In genomic region chr16:19583665-19584300, GRCh38 we compare ENCODE assay signal across 7 cellular contexts. TPM values are rescaled to one million over a fixed set of nuclear protein-coding genes. Genes with fewer than 3 reads are reported as not detected.
A peak's percentile ranks its signal among the peaks of the same experiment; 100 is the strongest.
DNase-seq lines count a peak whose midpoint lies in the region; ATAC-seq and TF ChIP-seq lines count a peak whose summit lies in the region.

No MANE protein-coding gene starts in this region.

- H2BK5ac ChIP-seq in IMR-90 (ENCODE audit: low read depth, low read length, poor library complexity, severe bottlenecking) = no peak overlapping the region

- no peak overlapping the region for H2AK9ac ChIP-seq in IMR-90 (replicated peaks; ENCODE audit: low read depth, low read length, poor library complexity)

- TF ChIP-seq CTCF in IMR-90 (conservative IDR thresholded peaks at IDR 0.05; ENCODE audit: low read depth, low read length) (peak; percentile 68), dorsolateral prefrontal cortex (IDR thresholded peaks at IDR 0.05 in 54 of 56, conservative IDR thresholded peaks at IDR 0.05 in 2 of 56; ENCODE audit: low read depth in 1 of 56, partially characterized antibody in 56 of 56) (peak; percentile 20 to 79 (median 66))

- WGBS in IMR-90 (ENCODE audit: extremely low coverage in 2 of 2, insufficient read length in 1 of 2), 2 experiments = no CpG with 5 or more reads among the region's 5 CpGs

- H4K91ac ChIP-seq in IMR-90 (ENCODE audit: insufficient read depth, low read depth, low read length) = no peak overlapping the region

- no peak overlapping the region for H3K4me2 ChIP-seq in IMR-90 (ENCODE audit: low read depth, low read length)

- H2BK20ac ChIP-seq in IMR-90 (ENCODE audit: low read depth, low read length) = no peak overlapping the region

- H2BK120ac ChIP-seq in IMR-90 (ENCODE audit: low read depth, low read length) = no peak overlapping the region

- H2BK15ac ChIP-seq in IMR-90 (ENCODE audit: low read depth, low read length) = no peak overlapping the region

- no peak overlapping the region for H2AFZ ChIP-seq in IMR-90 (replicated peaks; ENCODE audit: low read length, poor library complexity)

- intact Hi-C loops in IMR-90 (cut with micrococcal nuclease) (loop anchor here (2.0 to 10.0 kb wide), 2 partner anchors 25 to 801 kb away; no protein-coding TSS in a partner anchor), dorsolateral prefrontal cortex (cut with DNase I) (loop anchor here in 1 of 2 donors (2.0 kb wide), 1 partner anchor 15 kb away; no protein-coding TSS in a partner anchor)

- H3K56ac ChIP-seq in IMR-90 (ENCODE audit: extremely low read depth, insufficient read depth, low read length) = no peak overlapping the region

- no peak overlapping the region for H2AK5ac ChIP-seq in IMR-90 (ENCODE audit: low read depth, low read length)

- POLR2A ChIA-PET in IMR-90 (lab: Charles Lee; ENCODE audit: unreplicated experiment) = no interaction called here

- no peak overlapping the region for H3K23ac ChIP-seq in IMR-90 (ENCODE audit: low read depth, low read length)

- no peak overlapping the region for H3K14ac ChIP-seq in IMR-90 (replicated peaks; ENCODE audit: low read depth, low read length)

- no peak overlapping the region for H3K9ac ChIP-seq in IMR-90 (ENCODE audit: low read depth, low read length)

- H3K9me3 ChIP-seq in IMR-90 (ENCODE audit: control insufficient read depth, insufficient read depth, low read length) = no peaks in the 10 kb centered on the region

- H3K27ac ChIP-seq in IMR-90 (ENCODE audit: insufficient read depth, low read length) (no peak overlapping the region), dorsolateral prefrontal cortex (peak overlapping the region in 56 of 59 donors; percentile 1 to 100 (median 96))

- H4K20me1 ChIP-seq in IMR-90 (ENCODE audit: insufficient read depth, low read length) = no peaks in the 10 kb centered on the region

- in situ Hi-C loops in IMR-90 (cut with MboI; ENCODE audit: low sequenced_read_pairs) = no loop called here

- dilution Hi-C loops in IMR-90 (cut with HindIII; ENCODE audit: low sequenced_read_pairs, unreplicated experiment) = no loop called here

- peak; percentile 54 for TF ChIP-seq RAD21 in IMR-90 (IDR thresholded peaks at IDR 0.05; ENCODE audit: low read length)

- H3K4me3 ChIP-seq in IMR-90 (ENCODE audit: insufficient read depth, low read depth, low read length) (no peak overlapping the region), dorsolateral prefrontal cortex (no peak overlapping the region)

- no peak overlapping the region for H3K18ac ChIP-seq in IMR-90 (ENCODE audit: low read depth, low read length)

- DNase-seq in ELF-1 (ENCODE audit: low read depth, low spot score) (peak; percentile 39), IMR-90 (peak; percentile 55), SK-N-DZ (ENCODE audit: low spot score) (peak; percentile 56), dorsolateral prefrontal cortex (peak in 1 of 10 donors; percentile 31), myocyte (ENCODE audit: low read depth) (peak; percentile 63)
- DNase-seq in activated CD4-positive, CD25-positive, alpha-beta regulatory T cell treated with anti-CD3 and anti-CD28 coated beads, Interleukin-2, amount 50 U/mL, for 72 hours = no peak

- H3K36me3 ChIP-seq in IMR-90 (ENCODE audit: control insufficient read depth, insufficient read depth, low read length) = peaks cover 31% of the 10 kb centered on the region

- peaks cover 0 to 3% of the 10 kb centered on the region in 2 experiments; a peak in 1 of 4 replicates for H3K79me1 ChIP-seq in IMR-90 (ENCODE audit: low read depth in 1 of 2, low read length in 2 of 2)

- no peaks in the 10 kb centered on the region for H3K9me1 ChIP-seq in IMR-90 (ENCODE audit: insufficient read depth, low read length)

- no peak overlapping the region for H4K5ac ChIP-seq in IMR-90 (ENCODE audit: low read depth, low read length)

- CTCF ChIA-PET in IMR-90 (lab: Yijun Ruan, JAX) = interaction anchor here (0.6 to 1.6 kb wide), 16 partner anchors 10 to 1181 kb away, joined by 3 to 12 read pairs (median 4); no protein-coding TSS in a partner anchor

- H3K27me3 ChIP-seq in IMR-90 (ENCODE audit: control insufficient read depth, insufficient read depth, low read length) (no peaks in the 10 kb centered on the region), dorsolateral prefrontal cortex (no peaks in the 10 kb centered on the region)

- no peaks in the 10 kb centered on the region for H3K4me1 ChIP-seq in IMR-90 (ENCODE audit: control insufficient read depth, insufficient read depth, low read length)

- no peak for TF ChIP-seq POLR2A in IMR-90 (IDR thresholded peaks at IDR 0.05; ENCODE audit: low read depth, low read length)

- no peak overlapping the region for H3K4ac ChIP-seq in IMR-90 (ENCODE audit: low read depth, low read length)

- no peak overlapping the region for H4K8ac ChIP-seq in IMR-90 (ENCODE audit: low read depth in 2 of 2, low read length in 2 of 2)

- ATAC-seq in IMR-90 (ENCODE audit: low read depth) = peak; percentile 91
- no peak for ATAC-seq in HG02981 (IDR thresholded peaks at IDR 0.05; ENCODE audit: unreplicated experiment)

- BruUV-seq in IMR-90 (replicated peaks; lab: Mats Ljungman, UMichigan) = no TSS peak

TF ChIP-seq in IMR-90, 13 proteins besides CTCF, POLR2A, EP300 and RAD21:
- TF ChIP-seq CHD1 (IDR thresholded peaks at IDR 0.05; ENCODE audit: low read depth, low read length) (no peak), USF2 (IDR thresholded peaks at IDR 0.05; ENCODE audit: low read depth, low read length) (no peak), FOS (IDR thresholded peaks at IDR 0.05; ENCODE audit: low read depth, low read length) (no peak), NFE2L2 (IDR thresholded peaks at IDR 0.05; ENCODE audit: low read depth, low read length) (no peak), CEBPB (IDR thresholded peaks at IDR 0.05; ENCODE audit: low read depth, low read length) (no peak), RFX5 (IDR thresholded peaks at IDR 0.05; ENCODE audit: low read depth, low read length) (no peak), SMC3 (IDR thresholded peaks at IDR 0.05; ENCODE audit: low read depth, low read length) (peak; percentile 52; the same call in 1 of the 2 replicates)

RNA-seq across cellular contexts. Expression of gene VPS35L, which starts 28.3 kb away (rescaled TPM):
- total RNA-seq in IMR-90 (2012; rRNA removed) = 20.3 and 28.0 TPM in 2 replicates
- polyA plus RNA-seq in IMR-90 (2012; rRNA removed) = 37.1 and 40.1 TPM in 2 replicates
- polyA plus RNA-seq in IMR-90 (2012; cell fraction: cytosol; rRNA removed) = 18.9 and 20.9 TPM in 2 replicates
- polyA plus RNA-seq in IMR-90 (2012; cell fraction: nucleus; rRNA removed; ENCODE audit: low replicate concordance) = 22.9 and 42.0 TPM in 2 replicates
- polyA plus RNA-seq in SK-N-DZ (2014; cell fraction: cytosol; rRNA removed) = 25.2 and 32.4 TPM in 2 replicates
- 17.4 and 19.1 TPM in 2 replicates for polyA plus RNA-seq in SK-N-DZ (2014; cell fraction: nucleus; rRNA removed)
- total RNA-seq in dorsolateral prefrontal cortex = 100 to 1,000 TPM in 51 of 120 experiments, 10 to 100 TPM in 69; 61.8 to 152 (median 97.7) TPM
- total RNA-seq in myocyte = 30.8 and 32.8 TPM in 2 replicates
- polyA plus RNA-seq in myocyte (2012) = 46.4 TPM
